In genomic region chr2:171893196-171893823, GRCh38 we compare ENCODE assay signal across 8 cellular contexts. TPM values are rescaled to one million over a fixed set of nuclear protein-coding genes. Genes with fewer than 3 reads are reported as not detected.
DNase-seq lines count a peak whose midpoint lies in the region; ATAC-seq, FAIRE-seq and TF ChIP-seq lines count a peak whose summit lies in the region.

No MANE protein-coding gene starts in this region.

- CTCF ChIA-PET in HepG2 (lab: Yijun Ruan, JAX; ENCODE audit: low intra/inter-chr PET ratio, low total read pairs): no interaction called here

- no peaks in the 10 kb centered on the region for H3K79me2 ChIP-seq in HepG2 (ENCODE audit: insufficient read depth, low read length)

- no peak overlapping the region for H3K27ac ChIP-seq in HepG2 (ENCODE audit: extremely low read length, insufficient read depth, low read length)
- no peak overlapping the region for H3K27ac ChIP-seq in thymus (ENCODE audit: low read depth)

- H4K20me1 ChIP-seq in HepG2 (ENCODE audit: insufficient read depth, low read length): no peaks in the 10 kb centered on the region

- 43% methylated on average over 7 of the region's 7 CpGs for WGBS in HepG2 (ENCODE audit: low lambda C conversion rate)
- 63% methylated on average over 7 of the region's 7 CpGs for WGBS in thymus

- TF ChIP-seq EP300 in Ishikawa (IDR thresholded peaks at IDR 0.05; ENCODE audit: borderline replicate concordance) (no peak), HepG2 (IDR thresholded peaks at IDR 0.05; ENCODE audit: low read depth in 2 of 2, low read length in 2 of 2) (no peak), HepG2 (CRISPR knock-in tag; IDR thresholded peaks at IDR 0.05; ENCODE audit: borderline replicate concordance) (no peak)

- in situ Hi-C loops in Caki2 (cut with HindIII; ENCODE audit: low pct_unique_long_range_greater_than_20kb, low sequenced_read_pairs): no loop called here
- in situ Hi-C loops in astrocyte of the spinal cord (cut with HindIII; ENCODE audit: low sequenced_read_pairs): no loop called here
- in situ Hi-C loops in HepG2 (cut with HindIII; ENCODE audit: extremely low pct_ligation_motif_present, low pct_unique_long_range_greater_than_20kb): no loop called here

- H2AFZ ChIP-seq in HepG2 (ENCODE audit: low read length): peak overlapping the region; percentile 64

- no peak for TF ChIP-seq POLR2A in HepG2 (IDR thresholded peaks at IDR 0.05; ENCODE audit: insufficient read depth in 1 of 2, low read depth in 2 of 2, low read length in 2 of 2)
- TF ChIP-seq POLR2A in GM12892 (IDR thresholded peaks at IDR 0.05; ENCODE audit: low read depth, low read length): no peak

- TSS peak; percentile 62 for BruUV-seq in HepG2 (replicated peaks; lab: Mats Ljungman, UMichigan)

- TF ChIP-seq CTCF in astrocyte of the spinal cord (IDR thresholded peaks at IDR 0.05; ENCODE audit: low read depth, low read length): no peak
- TF ChIP-seq CTCF in HepG2 (CRISPR knock-in tag; IDR thresholded peaks at IDR 0.05): no peak

- no peaks in the 10 kb centered on the region; a peak in 1 of 5 replicates for H3K27me3 ChIP-seq in HepG2 (ENCODE audit: control insufficient read depth in 1 of 2, insufficient read depth in 2 of 2, low read length in 2 of 2)
- no peaks in the 10 kb centered on the region for H3K27me3 ChIP-seq in thymus (ENCODE audit: control insufficient read depth, insufficient read depth)

- FAIRE-seq in HepG2 (lab: Jason Lieb, UNC) (no peak), GM12892 (lab: Jason Lieb, UNC) (no peak)

- no peaks in the 10 kb centered on the region; a peak in 1 of 5 replicates for H3K36me3 ChIP-seq in HepG2 (replicated peaks in 1 of 2; ENCODE audit: control insufficient read depth in 1 of 2, insufficient read depth in 2 of 2, low read length in 2 of 2)
- H3K36me3 ChIP-seq in thymus (ENCODE audit: control insufficient read depth, insufficient read depth): no peaks in the 10 kb centered on the region

- peak overlapping the region; percentile 67 for H3K9ac ChIP-seq in HepG2 (ENCODE audit: insufficient read depth, low read depth, low read length)

- H3K9me3 ChIP-seq in HepG2 (ENCODE audit: low read length) (peaks cover 3% of the 10 kb centered on the region), thymus (ENCODE audit: control insufficient read depth) (no peaks in the 10 kb centered on the region)

- TF ChIP-seq RAD21 in Ishikawa (IDR thresholded peaks at IDR 0.05; ENCODE audit: low read depth): no peak
- no peak for TF ChIP-seq RAD21 in HepG2 (CRISPR knock-in tag; IDR thresholded peaks at IDR 0.05)

- ATAC-seq in HepG2: peak; percentile 49
- ATAC-seq in GM18858 (IDR thresholded peaks at IDR 0.05; ENCODE audit: unreplicated experiment): no peak
- no peak for ATAC-seq in GM21619 (IDR thresholded peaks at IDR 0.05; ENCODE audit: unreplicated experiment)

- intact Hi-C loops in HepG2 (cut with micrococcal nuclease; ENCODE audit: unreplicated experiment): no loop called here

- H3K4me3 ChIP-seq in astrocyte of the spinal cord (ENCODE audit: low read depth, low read length) (peak overlapping the region; percentile 83), HepG2 (replicated peaks in 1 of 3; ENCODE audit: insufficient read depth in 1 of 3, low read depth in 2 of 3, low read length in 3 of 3) (peak overlapping the region; percentile 84 to 89 (median 88)), thymus (ENCODE audit: low read length) (peak overlapping the region; percentile 57)

- peaks cover 36% of the 10 kb centered on the region for H3K4me1 ChIP-seq in HepG2 (ENCODE audit: insufficient read depth, low read length)
- peaks cover 2% of the 10 kb centered on the region for H3K4me1 ChIP-seq in thymus (ENCODE audit: control insufficient read depth, insufficient read depth, low read length)

- POLR2A ChIA-PET in HepG2 (lab: Yijun Ruan, JAX): interaction anchor here (1.0 to 2.1 kb wide), 5 partner anchors 10 to 209 kb away, joined by 3 to 11 read pairs (median 4); partner anchors contain the start of genes DLX2, DYNC1I2 and HAT1

- peak overlapping the region; percentile 93 for H3K4me2 ChIP-seq in HepG2 (ENCODE audit: low read depth, low read length)

- DNase-seq in Caki2 (ENCODE audit: low read depth) (peak; percentile 8), astrocyte of the spinal cord (ENCODE audit: low read depth, low spot score) (no peak), HepG2 (ENCODE audit: low spot score) (no peak), GM12892 (ENCODE audit: insufficient read length) (no peak)

TF ChIP-seq in Ishikawa, 13 proteins besides CTCF, POLR2A, EP300 and RAD21:
- TF ChIP-seq EGR1 (IDR thresholded peaks at IDR 0.05) (no peak), FOXM1 (IDR thresholded peaks at IDR 0.05; ENCODE audit: borderline replicate concordance, low read depth) (no peak), ZBTB7A (IDR thresholded peaks at IDR 0.05; ENCODE audit: low read depth) (no peak), CEBPB (IDR thresholded peaks at IDR 0.05) (0 out of 2 replicates have a peak, but pooled peaks have one; percentile 40)

TF ChIP-seq in HepG2, 621 proteins besides CTCF, POLR2A, EP300 and RAD21 (continues in another document):
- TF ChIP-seq ZNF790 (CRISPR knock-in tag; IDR thresholded peaks at IDR 0.05; ENCODE audit: borderline replicate concordance) (no peak), ONECUT2 (CRISPR knock-in tag; IDR thresholded peaks at IDR 0.05) (peak; percentile 83), TBX2 (CRISPR knock-in tag; IDR thresholded peaks at IDR 0.05; ENCODE audit: borderline replicate concordance) (peak; percentile 87), CREB1 (IDR thresholded peaks at IDR 0.05) (no peak), CREB1 (CRISPR knock-in tag; IDR thresholded peaks at IDR 0.05) (peak; percentile 47), CEBPG (CRISPR knock-in tag; IDR thresholded peaks at IDR 0.05) (0 out of 2 replicates have a peak, but pooled peaks have one; percentile 29), NR2F2 (IDR thresholded peaks at IDR 0.05; ENCODE audit: borderline replicate concordance, low read depth) (0 out of 2 replicates have a peak, but pooled peaks have one; percentile 57)

RNA-seq across cellular contexts. Expression of gene SLC25A12, which starts 0.7 kb away (rescaled TPM):
- 12.3 and 19.3 TPM in 2 replicates for total RNA-seq in Caki2 (2014; rRNA removed; shearing (Covaris generic); ENCODE audit: low replicate concordance)
- 8.1 and 13.4 TPM in 2 replicates for total RNA-seq in HepG2 (2016; rRNA removed; fragmentation: Illumina TruSeq; extraction: Trizol)
- 2.1 and 2.4 TPM in 2 replicates for total RNA-seq in HepG2 (2016; cell fraction: cytosol; rRNA removed; fragmentation: Illumina TruSeq; extraction: Trizol; ENCODE audit: low read depth)
- 8.6 and 12.8 TPM in 2 replicates for total RNA-seq in HepG2 (2016; cell fraction: insoluble cytoplasmic fraction; rRNA removed; fragmentation: Illumina TruSeq; extraction: Trizol)
- total RNA-seq in HepG2 (2016; cell fraction: membrane; rRNA removed; fragmentation: Illumina TruSeq; extraction: Trizol): 2.4 and 4.2 TPM in 2 replicates
- total RNA-seq in HepG2 (2016; cell fraction: nucleus; rRNA removed; fragmentation: Illumina TruSeq; extraction: Trizol): 5.9 and 7.9 TPM in 2 replicates
- polyA plus RNA-seq in HepG2 (2011; rRNA removed) (14.0 and 15.9 TPM in 2 replicates), thymus (26.9 TPM)
- polyA plus RNA-seq in HepG2 (2011; cell fraction: cytosol; rRNA removed): 11.2 and 13.4 TPM in 2 replicates
- 11.2 and 11.4 TPM in 2 replicates for polyA plus RNA-seq in HepG2 (2011; cell fraction: nucleus; rRNA removed)
- polyA plus RNA-seq in HepG2 (2012): 6.6 and 9.2 TPM in 2 replicates
- 0.85 and 0.88 TPM in 2 replicates for polyA plus RNA-seq in HepG2 (2016; cell fraction: cytosol; fragmentation: Illumina TruSeq; extraction: Trizol; ENCODE audit: low read depth)
- 7.8 and 9.3 TPM in 2 replicates for polyA plus RNA-seq in HepG2 (2016; cell fraction: insoluble cytoplasmic fraction; fragmentation: Illumina TruSeq; extraction: Trizol; ENCODE audit: low read depth)
- polyA plus RNA-seq in HepG2 (2016; cell fraction: membrane; fragmentation: Illumina TruSeq; extraction: Trizol; ENCODE audit: low read depth): 1.2 and 1.6 TPM in 2 replicates
- 5.5 and 6.6 TPM in 2 replicates for polyA plus RNA-seq in HepG2 (2016; cell fraction: nucleus; fragmentation: Illumina TruSeq; extraction: Trizol; ENCODE audit: insufficient read depth, low read depth)
- polyA minus RNA-seq in HepG2 (2011; rRNA and poly(A)+ RNA removed; ENCODE audit: low replicate concordance): 16.6 and 20.1 TPM in 2 replicates
- polyA minus RNA-seq in HepG2 (2011; cell fraction: cytosol; rRNA and poly(A)+ RNA removed): 11.6 and 12.2 TPM in 2 replicates
- 21.9 and 31.0 TPM in 2 replicates for polyA minus RNA-seq in HepG2 (2011; cell fraction: nucleus; rRNA and poly(A)+ RNA removed)
- polyA plus RNA-seq in GM12892 (2012; ENCODE audit: missing spikeins): 22.6 TPM

RNA-seq across cellular contexts. Expression of gene HAT1, which starts 29.0 kb away (rescaled TPM):
- total RNA-seq in Caki2 (2014; rRNA removed; shearing (Covaris generic); ENCODE audit: low replicate concordance): 44.0 and 47.9 TPM in 2 replicates
- total RNA-seq in HepG2 (2016; rRNA removed; fragmentation: Illumina TruSeq; extraction: Trizol): 119 and 195 TPM in 2 replicates
- 26.9 and 29.9 TPM in 2 replicates for total RNA-seq in HepG2 (2016; cell fraction: cytosol; rRNA removed; fragmentation: Illumina TruSeq; extraction: Trizol; ENCODE audit: low read depth)
- total RNA-seq in HepG2 (2016; cell fraction: insoluble cytoplasmic fraction; rRNA removed; fragmentation: Illumina TruSeq; extraction: Trizol): 113 and 190 TPM in 2 replicates
- total RNA-seq in HepG2 (2016; cell fraction: membrane; rRNA removed; fragmentation: Illumina TruSeq; extraction: Trizol): 28.6 and 35.3 TPM in 2 replicates
- total RNA-seq in HepG2 (2016; cell fraction: nucleus; rRNA removed; fragmentation: Illumina TruSeq; extraction: Trizol): 57.8 and 63.9 TPM in 2 replicates
- 27.9 and 45.4 TPM in 2 replicates for polyA plus RNA-seq in HepG2 (2011; rRNA removed)
- polyA plus RNA-seq in HepG2 (2011; cell fraction: cytosol; rRNA removed): 17.0 and 24.6 TPM in 2 replicates
- 6.3 and 7.8 TPM in 2 replicates for polyA plus RNA-seq in HepG2 (2011; cell fraction: nucleus; rRNA removed)
- polyA plus RNA-seq in HepG2 (2012): 35.8 and 57.9 TPM in 2 replicates
- 11.2 and 12.2 TPM in 2 replicates for polyA plus RNA-seq in HepG2 (2016; cell fraction: cytosol; fragmentation: Illumina TruSeq; extraction: Trizol; ENCODE audit: low read depth)
- 188 and 191 TPM in 2 replicates for polyA plus RNA-seq in HepG2 (2016; cell fraction: insoluble cytoplasmic fraction; fragmentation: Illumina TruSeq; extraction: Trizol; ENCODE audit: low read depth)
- polyA plus RNA-seq in HepG2 (2016; cell fraction: membrane; fragmentation: Illumina TruSeq; extraction: Trizol; ENCODE audit: low read depth): 15.8 and 17.3 TPM in 2 replicates
- 62.1 and 66.9 TPM in 2 replicates for polyA plus RNA-seq in HepG2 (2016; cell fraction: nucleus; fragmentation: Illumina TruSeq; extraction: Trizol; ENCODE audit: insufficient read depth, low read depth)
- 10.4 and 22.1 TPM in 2 replicates for polyA minus RNA-seq in HepG2 (2011; rRNA and poly(A)+ RNA removed; ENCODE audit: low replicate concordance)
- 18.1 and 25.5 TPM in 2 replicates for polyA minus RNA-seq in HepG2 (2011; cell fraction: cytosol; rRNA and poly(A)+ RNA removed)
- 22.9 and 24.2 TPM in 2 replicates for polyA minus RNA-seq in HepG2 (2011; cell fraction: nucleus; rRNA and poly(A)+ RNA removed)
- 53.2 TPM for polyA plus RNA-seq in thymus
- polyA plus RNA-seq in GM12892 (2012; ENCODE audit: missing spikeins): 81.2 TPM
